Comparison of ENCODE assay signal across 8 cellular contexts in genomic region chr10:110209926-110210662, GRCh38. TPM values are rescaled to one million over a fixed set of nuclear protein-coding genes. Genes with fewer than 3 reads are reported as not detected.
A peak's percentile ranks its signal among the peaks of the same experiment; 100 is the strongest.
DNase-seq lines count a peak whose midpoint lies in the region; ATAC-seq and TF ChIP-seq lines count a peak whose summit lies in the region.

No MANE protein-coding gene starts in this region.

- DNase-seq in BJ (ENCODE audit: low read depth), result no peak
- DNase-seq in HPDE6-E6E7 (ENCODE audit: extremely low spot score), result peak; percentile 20
- DNase-seq in activated CD4-positive, alpha-beta T cell treated with anti-CD3 and anti-CD28 coated beads for 48 hours, result peak; percentile 54
- DNase-seq in effector memory CD4-positive, alpha-beta T cell, result peak in 2 of 3 donors; percentile 60 to 67
- peak; percentile 71 for DNase-seq in mesenchymal stem cell

- H3K4me2 ChIP-seq in mesenchymal stem cell (ENCODE audit: low read length, poor library complexity, severe bottlenecking), result peak overlapping the region; percentile 97

- H2BK120ac ChIP-seq in mesenchymal stem cell (ENCODE audit: low read depth, low read length), result peak overlapping the region; percentile 50

- H3K9ac ChIP-seq in mesenchymal stem cell (ENCODE audit: low read length), result peak overlapping the region; percentile 93

- peaks cover 17% of the 10 kb centered on the region for H3K79me1 ChIP-seq in mesenchymal stem cell (replicated peaks; ENCODE audit: low read length, poor library complexity, severe bottlenecking)

- H3K36me3 ChIP-seq in BJ (ENCODE audit: control insufficient read depth, insufficient read depth, low read length) (no peaks in the 10 kb centered on the region), mesenchymal stem cell (ENCODE audit: control insufficient read depth in 1 of 2, insufficient read depth in 2 of 2, low read depth in 1 of 2, low read length in 2 of 2) (no peaks in the 10 kb centered on the region)
- no peaks in the 10 kb centered on the region for H3K36me3 ChIP-seq in effector memory CD4-positive, alpha-beta T cell (ENCODE audit: control insufficient read depth, insufficient read depth, low read length)

- H3K4me3 ChIP-seq in BJ (ENCODE audit: low read depth, low read length) (peak overlapping the region; percentile 75), mesenchymal stem cell (ENCODE audit: insufficient read depth in 1 of 2, low read depth in 1 of 2, low read length in 2 of 2) (peak overlapping the region; percentile 63 to 95)
- H3K4me3 ChIP-seq in effector memory CD4-positive, alpha-beta T cell (ENCODE audit: insufficient read depth, low read depth, low read length, poor library complexity, severe bottlenecking), result peak overlapping the region; percentile 76

- no peak overlapping the region for H4K8ac ChIP-seq in mesenchymal stem cell (ENCODE audit: low read length)

- H3K36me3 Mint-ChIP-seq in stimulated activated naive CD8-positive, alpha-beta T cell treated with anti-CD3 and anti-CD28 coated beads, Interleukin-15, Interleukin-2, amounts not matched to agents 100 ng/mL and 50 ng/mL, for 24 hours (ENCODE audit: low read depth), result no peaks in the 10 kb centered on the region

- no peak for TF ChIP-seq CTCF in BJ (IDR thresholded peaks at IDR 0.05; ENCODE audit: insufficient read depth, low read depth, low read length)

- peak overlapping the region; percentile 91 for H3K27ac Mint-ChIP-seq in stimulated activated naive CD8-positive, alpha-beta T cell treated with anti-CD3 and anti-CD28 coated beads, Interleukin-15, Interleukin-2, amounts not matched to agents 100 ng/mL and 50 ng/mL, for 24 hours

- H2BK15ac ChIP-seq in mesenchymal stem cell (ENCODE audit: low read depth, poor library complexity, severe bottlenecking), result peak overlapping the region; percentile 62

- CTCF ChIA-PET in BJ (lab: Yijun Ruan, JAX), result interaction anchor here (0.6 to 3.5 kb wide), 7 partner anchors 12 to 77 kb away, joined by 3 to 15 read pairs (median 7); no protein-coding TSS in a partner anchor

- H3K14ac ChIP-seq in mesenchymal stem cell (ENCODE audit: low read length in 2 of 2), result peak overlapping the region in 1 of 2 experiments; percentile 63

- H2BK5ac ChIP-seq in mesenchymal stem cell (ENCODE audit: low read depth, low read length, poor library complexity, severe bottlenecking), result no peak overlapping the region

- POLR2A ChIA-PET in BJ (lab: Charles Lee), result interaction anchor here (0.5 kb wide), 1 partner anchor 669 kb away, joined by 4 read pairs; no protein-coding TSS in a partner anchor

- peaks cover 19% of the 10 kb centered on the region for H3K27me3 Mint-ChIP-seq in stimulated activated naive CD8-positive, alpha-beta T cell treated with anti-CD3 and anti-CD28 coated beads, Interleukin-15, Interleukin-2, amounts not matched to agents 100 ng/mL and 50 ng/mL, for 24 hours

- H2BK12ac ChIP-seq in mesenchymal stem cell (ENCODE audit: low read length in 2 of 2), result peak overlapping the region in 1 of 2 experiments; percentile 35

- H3K27me3 ChIP-seq in BJ (ENCODE audit: control insufficient read depth, insufficient read depth, low read length) (no peaks in the 10 kb centered on the region; the same call in 1 of the 2 replicates), mesenchymal stem cell (ENCODE audit: control insufficient read depth in 1 of 2, insufficient read depth in 1 of 2, low read length in 2 of 2) (peaks cover 8 to 10% of the 10 kb centered on the region in 2 experiments)
- H3K27me3 ChIP-seq in effector memory CD4-positive, alpha-beta T cell (replicated peaks; ENCODE audit: control insufficient read depth, insufficient read depth, low read length, poor library complexity, severe bottlenecking), result no peaks in the 10 kb centered on the region

- no peak overlapping the region for H4K91ac ChIP-seq in mesenchymal stem cell (ENCODE audit: low read length)

- peak overlapping the region; percentile 5 to 75 for H3K18ac ChIP-seq in mesenchymal stem cell (ENCODE audit: low read depth in 1 of 2, low read length in 2 of 2)

- peak overlapping the region; percentile 92 for H3K4me3 Mint-ChIP-seq in stimulated activated naive CD8-positive, alpha-beta T cell treated with anti-CD3 and anti-CD28 coated beads, Interleukin-15, Interleukin-2, amounts not matched to agents 100 ng/mL and 50 ng/mL, for 24 hours

- no peaks in the 10 kb centered on the region for H3K9me3 Mint-ChIP-seq in stimulated activated naive CD8-positive, alpha-beta T cell treated with anti-CD3 and anti-CD28 coated beads, Interleukin-15, Interleukin-2, amounts not matched to agents 100 ng/mL and 50 ng/mL, for 24 hours

- H3K9me3 ChIP-seq in effector memory CD4-positive, alpha-beta T cell (ENCODE audit: control insufficient read depth, low read length), result no peaks in the 10 kb centered on the region
- H3K9me3 ChIP-seq in mesenchymal stem cell (ENCODE audit: control insufficient read depth, low read length), result no peaks in the 10 kb centered on the region

- under 1% methylated on average over 48 of the region's 62 CpGs for WGBS in mesenchymal stem cell

- H3K27ac ChIP-seq in effector memory CD4-positive, alpha-beta T cell (ENCODE audit: insufficient read depth, low read length, poor library complexity, severe bottlenecking), result peak overlapping the region; percentile 98
- peak overlapping the region; percentile 47 for H3K27ac ChIP-seq in mesenchymal stem cell (ENCODE audit: low read length, poor library complexity, severe bottlenecking)

- no peak overlapping the region for H2AK5ac ChIP-seq in mesenchymal stem cell (ENCODE audit: low read length, severe bottlenecking)

- ATAC-seq in HG02759 (IDR thresholded peaks at IDR 0.05; ENCODE audit: unreplicated experiment) (no peak), GM19023 (IDR thresholded peaks at IDR 0.05; ENCODE audit: unreplicated experiment) (no peak)

- H3K4me1 Mint-ChIP-seq in stimulated activated naive CD8-positive, alpha-beta T cell treated with anti-CD3 and anti-CD28 coated beads, Interleukin-15, Interleukin-2, amounts not matched to agents 100 ng/mL and 50 ng/mL, for 24 hours (ENCODE audit: low read depth), result peaks cover 64% of the 10 kb centered on the region

- H3K4ac ChIP-seq in mesenchymal stem cell (ENCODE audit: low read depth in 1 of 2, low read length in 2 of 2), result no peak overlapping the region

- H2AFZ ChIP-seq in mesenchymal stem cell (ENCODE audit: low read depth, low read length), result peak overlapping the region; percentile 66

- H3K23ac ChIP-seq in mesenchymal stem cell (ENCODE audit: low read length in 2 of 2), result peak overlapping the region in 1 of 2 experiments; percentile 99

- peaks cover 35% of the 10 kb centered on the region for H3K4me1 ChIP-seq in effector memory CD4-positive, alpha-beta T cell (ENCODE audit: control insufficient read depth, insufficient read depth, low read length, poor library complexity, severe bottlenecking)
- peaks cover 7% of the 10 kb centered on the region for H3K4me1 ChIP-seq in mesenchymal stem cell (ENCODE audit: control insufficient read depth, insufficient read depth, low read depth, low read length)

RNA-seq across cellular contexts. Expression of gene MXI1, which starts 2.7 kb away (rescaled TPM):
- polyA plus RNA-seq in BJ (2011; rRNA removed), result 17.1 and 27.6 TPM in 2 replicates
- 9.7 and 10.8 TPM in 2 replicates for polyA minus RNA-seq in BJ (2011; rRNA and poly(A)+ RNA removed)
- polyA plus RNA-seq in mesenchymal stem cell (2013, experiment 1 of 2), result 7.8 TPM
- 8.3 TPM for polyA plus RNA-seq in mesenchymal stem cell (2013, experiment 2 of 2)
